ENCODE assay signal across 24 cellular contexts in the genomic region with DNA sequence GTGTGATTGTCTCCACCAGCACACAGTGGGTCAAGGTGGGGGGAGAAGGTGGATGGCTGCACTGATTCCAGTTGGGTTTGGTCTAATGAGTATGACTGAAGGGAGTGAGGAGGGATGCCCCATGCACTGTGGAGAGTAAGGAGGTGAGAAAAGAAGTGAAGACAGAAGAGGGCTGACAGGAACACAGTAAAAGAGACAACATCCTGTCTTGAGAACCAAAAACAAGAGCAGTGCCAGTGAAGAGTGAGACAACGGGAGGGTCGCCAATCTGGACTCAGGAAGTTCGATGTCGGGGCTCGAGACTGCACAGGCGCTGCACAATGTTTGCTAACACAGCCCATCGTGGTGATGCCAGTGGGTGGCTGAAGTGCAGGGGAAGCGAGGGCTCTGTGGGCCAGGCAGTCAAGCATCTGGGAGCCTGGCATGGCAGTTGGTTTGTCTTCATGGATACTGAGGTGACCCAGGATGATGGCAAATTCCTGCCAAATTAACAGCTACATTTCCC. TPM values are rescaled to one million over a fixed set of nuclear protein-coding genes. Genes with fewer than 3 reads are reported as not detected.
DNase-seq lines count a peak whose midpoint lies in the region; ATAC-seq lines count a peak whose summit lies in the region.
"Had no signal": no experiment of that assay in that cellular context is flagged by ENCODE, and none has a peak within 500 bp of the region (broad histone marks: within the 10 kb centered on the region; RNA-seq: fewer than 3 reads in every experiment).

No MANE protein-coding gene starts in this region.

- peaks cover 7% of the 10 kb centered on the region for H3K4me1 Mint-ChIP-seq in activated CD4-positive, alpha-beta T cell treated with anti-CD3 and anti-CD28 coated beads for 36 hours
- peaks cover 10 to 22% (median 21%) of the 10 kb centered on the region in 4 donors for H3K4me1 Mint-ChIP-seq in CD4-positive, CD25-positive, alpha-beta regulatory T cell
- H3K4me1 Mint-ChIP-seq in activated T-helper 17 cell treated with anti-CD3 and anti-CD28 coated beads, Interleukin-2, amount 50 U/mL, for 72 hours, result peaks cover 3% of the 10 kb centered on the region
- no peaks in the 10 kb centered on the region for H3K4me1 Mint-ChIP-seq in memory B cell
- H3K4me1 Mint-ChIP-seq: brain had no signal

- POLR2A ChIA-PET in activated CD4-positive, alpha-beta T cell treated with anti-CD3 and anti-CD28 coated beads for 36 hours (lab: Charles Lee), result no interaction called here

- H3K27ac ChIP-seq in CD4-positive, CD25-positive, alpha-beta regulatory T cell (ENCODE audit: insufficient read depth, low read length, poor library complexity, severe bottlenecking), result no peak overlapping the region
- H3K27ac ChIP-seq: adrenal gland, left lung, PC-9, vagina had no signal

- ATAC-seq in activated CD4-positive, alpha-beta T cell treated with anti-CD3 and anti-CD28 coated beads for 36 hours, result no peak
- peak in 1 of 2 donors; percentile 51 for ATAC-seq in CD4-positive, CD25-positive, alpha-beta regulatory T cell (ENCODE audit: low read depth in 2 of 2)
- no peak for ATAC-seq in activated T-helper 17 cell treated with anti-CD3 and anti-CD28 coated beads, Interleukin-2, amount 50 U/mL, for 72 hours (replicated peaks)
- ATAC-seq in memory B cell (ENCODE audit: low read depth), result no peak
- ATAC-seq: left lung had no signal

- H3K27me3 ChIP-seq in CD4-positive, CD25-positive, alpha-beta regulatory T cell (ENCODE audit: control insufficient read depth, insufficient read depth, low read length), result no peaks in the 10 kb centered on the region
- H3K27me3 ChIP-seq: adrenal gland, left lung, vagina had no signal

- H3K9me3 ChIP-seq in CD4-positive, CD25-positive, alpha-beta regulatory T cell (ENCODE audit: control insufficient read depth in 2 of 2, low read length in 2 of 2), result no peaks in the 10 kb centered on the region
- H3K9me3 ChIP-seq: adrenal gland, left lung, vagina had no signal

- no peak for DNase-seq in activated CD4-positive, alpha-beta T cell treated with anti-CD3 and anti-CD28 coated beads for 36 hours
- DNase-seq in activated CD4-positive, alpha-beta T cell treated with anti-CD3 and anti-CD28 coated beads for 1 hour, result no peak
- peak in 1 of 3 donors; percentile 29 for DNase-seq in CD4-positive, CD25-positive, alpha-beta regulatory T cell
- DNase-seq in memory B cell (ENCODE audit: low spot score in 2 of 2) (no peak), NCI-H146 treated with DMSO at 0.1 percent for 48 hours (lab: John Stamatoyannopoulos, UW; ENCODE audit: unreplicated experiment) (no peak), NOMO-1 (lab: John Stamatoyannopoulos, UW; ENCODE audit: unreplicated experiment in 2 of 2) (no peak), glomerular visceral epithelial cell (ENCODE audit: extremely low spot score) (no peak)
- DNase-seq: activated T-cell treated with anti-CD3 and anti-CD28 coated beads, Interleukin-2, amount 50 U/mL, for 1 hour; adrenal gland; AML-193; GDM1; left lung; NCI-H1092; NCI-H187 treated with DMSO at 0.1 percent for 48 hours; NCI-H524 treated with DMSO at 0.1 percent for 48 hours; NK-92 treated with Interleukin-12 subunit alpha and Interleukin-12 subunit beta, amount 100 ng/mL, for 24 hours; occipital lobe; PC-9; Right ventricle myocardium superior; stimulated activated CD4-positive, alpha-beta T cell treated with anti-CD3 and anti-CD28 coated beads, Interleukin-15, amount 100 ng/mL, for 24 hours; stimulated activated naive CD4-positive, alpha-beta T cell treated with Interleukin-2 at 50 U/mL for 16 hours had no signal

- intact Hi-C loops in activated CD4-positive, alpha-beta T cell treated with anti-CD3 and anti-CD28 coated beads for 36 hours (cut with DNase I, micrococcal nuclease), result no loop called here

- H3K27me3 Mint-ChIP-seq in activated CD4-positive, alpha-beta T cell treated with anti-CD3 and anti-CD28 coated beads for 36 hours, result no peaks in the 10 kb centered on the region
- no peaks in the 10 kb centered on the region for H3K27me3 Mint-ChIP-seq in CD4-positive, CD25-positive, alpha-beta regulatory T cell
- H3K27me3 Mint-ChIP-seq in activated T-helper 17 cell treated with anti-CD3 and anti-CD28 coated beads, Interleukin-2, amount 50 U/mL, for 72 hours, result no peaks in the 10 kb centered on the region
- H3K27me3 Mint-ChIP-seq in memory B cell, result no peaks in the 10 kb centered on the region
- H3K27me3 Mint-ChIP-seq: brain had no signal

- no peaks in the 10 kb centered on the region for H3K9me3 Mint-ChIP-seq in activated CD4-positive, alpha-beta T cell treated with anti-CD3 and anti-CD28 coated beads for 36 hours (ENCODE audit: low read depth)
- peaks cover 0 to 4% (median 0%) of the 10 kb centered on the region in 7 donors for H3K9me3 Mint-ChIP-seq in CD4-positive, CD25-positive, alpha-beta regulatory T cell
- H3K9me3 Mint-ChIP-seq in activated T-helper 17 cell treated with anti-CD3 and anti-CD28 coated beads, Interleukin-2, amount 50 U/mL, for 72 hours, result no peaks in the 10 kb centered on the region
- no peaks in the 10 kb centered on the region for H3K9me3 Mint-ChIP-seq in memory B cell
- H3K9me3 Mint-ChIP-seq: brain had no signal

- no peak overlapping the region for H3K4me3 Mint-ChIP-seq in activated CD4-positive, alpha-beta T cell treated with anti-CD3 and anti-CD28 coated beads for 36 hours
- peak overlapping the region in 1 of 4 donors; percentile 36 for H3K4me3 Mint-ChIP-seq in CD4-positive, CD25-positive, alpha-beta regulatory T cell
- H3K4me3 Mint-ChIP-seq in activated T-helper 17 cell treated with anti-CD3 and anti-CD28 coated beads, Interleukin-2, amount 50 U/mL, for 72 hours, result no peak overlapping the region
- H3K4me3 Mint-ChIP-seq in memory B cell, result no peak overlapping the region
- H3K4me3 Mint-ChIP-seq: brain had no signal

- peaks cover 84% of the 10 kb centered on the region for H3K36me3 ChIP-seq in CD4-positive, CD25-positive, alpha-beta regulatory T cell (ENCODE audit: control insufficient read depth, insufficient read depth, low read length)

- peaks cover 26% of the 10 kb centered on the region for H3K36me3 Mint-ChIP-seq in activated CD4-positive, alpha-beta T cell treated with anti-CD3 and anti-CD28 coated beads for 36 hours (ENCODE audit: low read depth)
- H3K36me3 Mint-ChIP-seq in CD4-positive, CD25-positive, alpha-beta regulatory T cell, result peaks cover 41% of the 10 kb centered on the region
- H3K36me3 Mint-ChIP-seq in activated T-helper 17 cell treated with anti-CD3 and anti-CD28 coated beads, Interleukin-2, amount 50 U/mL, for 72 hours (ENCODE audit: low read depth), result peaks cover 90% of the 10 kb centered on the region
- peaks cover 28% of the 10 kb centered on the region for H3K36me3 Mint-ChIP-seq in memory B cell

- no peaks in the 10 kb centered on the region for H3K4me1 ChIP-seq in CD4-positive, CD25-positive, alpha-beta regulatory T cell (ENCODE audit: control insufficient read depth, insufficient read depth, low read length, poor library complexity, severe bottlenecking)
- H3K4me1 ChIP-seq: adrenal gland, left lung, vagina had no signal

- H3K27ac Mint-ChIP-seq in activated CD4-positive, alpha-beta T cell treated with anti-CD3 and anti-CD28 coated beads for 36 hours, result peak overlapping the region; percentile 26
- H3K27ac Mint-ChIP-seq in CD4-positive, CD25-positive, alpha-beta regulatory T cell, result peak overlapping the region; percentile 64 to 74 (median 72)
- H3K27ac Mint-ChIP-seq in activated T-helper 17 cell treated with anti-CD3 and anti-CD28 coated beads, Interleukin-2, amount 50 U/mL, for 72 hours, result peak overlapping the region; percentile 44
- H3K27ac Mint-ChIP-seq in memory B cell, result peak overlapping the region; percentile 67

- CTCF ChIA-PET in activated CD4-positive, alpha-beta T cell treated with anti-CD3 and anti-CD28 coated beads for 36 hours (lab: Charles Lee), result interaction anchor here (1.2 kb wide), 1 partner anchor 17 kb away, joined by 3 read pairs; no protein-coding TSS in a partner anchor

- no peak overlapping the region for H3K4me3 ChIP-seq in CD4-positive, CD25-positive, alpha-beta regulatory T cell (ENCODE audit: low read depth, low read length)
- H3K4me3 ChIP-seq: adrenal gland, left lung, PC-9, vagina had no signal

RNA-seq across cellular contexts. Expression of gene DUSP14, which starts 34.1 kb away (rescaled TPM):
- 10 to 100 TPM; 11.9 to 13.1 TPM for total RNA-seq in activated CD4-positive, alpha-beta T cell treated with anti-CD3 and anti-CD28 coated beads for 36 hours
- 2.4 TPM for total RNA-seq in CD4-positive, CD25-positive, alpha-beta regulatory T cell
- 1 to 10 TPM; 4.7 to 9.4 (median 7.7) TPM for polyA plus RNA-seq in CD4-positive, CD25-positive, alpha-beta regulatory T cell
- 10 to 100 TPM; 13.7 to 20.1 TPM for total RNA-seq in activated T-helper 17 cell treated with anti-CD3 and anti-CD28 coated beads, Interleukin-2, amount 50 U/mL, for 72 hours
